Comparison of ENCODE assay signal across 8 cellular contexts in genomic region chr5:115098041-115098702, GRCh38.
DNase-seq lines count a peak whose midpoint lies in the region; ATAC-seq and TF ChIP-seq lines count a peak whose summit lies in the region.

No MANE protein-coding gene starts in this region.

- peak; percentile 5 for DNase-seq in activated T-cell treated with anti-CD3 and anti-CD28 coated beads for 48 hours (ENCODE audit: low read depth)
- no peak for DNase-seq in activated T-cell treated with anti-CD3 and anti-CD28 coated beads for 4 hours
- peak; percentile 82 for DNase-seq in RKO (ENCODE audit: low spot score)
- DNase-seq in MCF 10A (ENCODE audit: unreplicated experiment) = peak; percentile 62
- DNase-seq in left kidney (ENCODE audit: low read depth, low spot score) = peak; percentile 65
- DNase-seq in tibial artery = no peak

- no TSS peak for BruUV-seq in MCF 10A (replicated peaks; lab: Mats Ljungman, UMichigan)

- no peaks in the 10 kb centered on the region for H3K9me3 Mint-ChIP-seq in MCF 10A (ENCODE audit: unreplicated experiment)

- no peak overlapping the region for H3K4me3 Mint-ChIP-seq in MCF 10A (ENCODE audit: unreplicated experiment)

- no peak overlapping the region for H3K4me3 ChIP-seq in tibial artery

- POLR2A ChIA-PET in MCF 10A (lab: Yijun Ruan, JAX) = interaction anchor here (0.7 to 1.2 kb wide), 4 partner anchors 16 to 1486 kb away, joined by 3 to 5 read pairs (median 3); partner anchors contain the start of gene TRIM36

- intact Hi-C loops in MCF 10A (cut with micrococcal nuclease) (loop anchor here (1.0 to 5.0 kb wide), 4 partner anchors 71 to 479 kb away; partner anchors contain the start of genes CCDC112 and TRIM36), tibial artery (cut with DNase I; ENCODE audit: low total_unique reads) (loop anchor here (2.0 kb wide), 1 partner anchor 149 kb away; no protein-coding TSS in a partner anchor)

- ATAC-seq in GM21367 (IDR thresholded peaks at IDR 0.05; ENCODE audit: unreplicated experiment) (peak; percentile 93), HG03571 (IDR thresholded peaks at IDR 0.05; ENCODE audit: unreplicated experiment) (peak; percentile 78)

- no peaks in the 10 kb centered on the region for H3K36me3 ChIP-seq in tibial artery

- H3K36me3 Mint-ChIP-seq in MCF 10A (ENCODE audit: insufficient read depth, unreplicated experiment) = no peaks in the 10 kb centered on the region

- TF ChIP-seq CTCF in MCF 10A (IDR thresholded peaks at IDR 0.05; ENCODE audit: unreplicated experiment) = peak; percentile 66
- peak; percentile 69 to 73 for TF ChIP-seq CTCF in tibial artery (IDR thresholded peaks at IDR 0.05)

- no peaks in the 10 kb centered on the region for H3K27me3 ChIP-seq in tibial artery

- H3K27ac ChIP-seq in tibial artery = no peak overlapping the region

- H3K9me3 ChIP-seq in tibial artery = no peaks in the 10 kb centered on the region

- no peaks in the 10 kb centered on the region for H3K27me3 Mint-ChIP-seq in MCF 10A (ENCODE audit: insufficient read depth, unreplicated experiment)

- no peaks in the 10 kb centered on the region for H3K4me1 Mint-ChIP-seq in MCF 10A (ENCODE audit: insufficient read depth, unreplicated experiment)

- no peak overlapping the region for H3K27ac Mint-ChIP-seq in MCF 10A (ENCODE audit: low read depth, unreplicated experiment)

- no peaks in the 10 kb centered on the region for H3K4me1 ChIP-seq in tibial artery

- CTCF ChIA-PET in MCF 10A (lab: Yijun Ruan, JAX) = interaction anchor here (0.6 to 2.3 kb wide), 27 partner anchors 8 to 1517 kb away, joined by 3 to 50 read pairs (median 3); partner anchors contain the start of genes CCDC112 and TRIM36

Comparison
In these comparisons a context has a peak if more than half of its experiments do, and no peak if none do; other contexts are left out.
1. DNase-seq: peak in activated T-cell treated with anti-CD3 and anti-CD28 coated beads for 48 hours (single experiment), RKO (single experiment), MCF 10A (single experiment) and left kidney (single experiment); none in activated T-cell treated with anti-CD3 and anti-CD28 coated beads for 4 hours (single experiment) and tibial artery (0 of 2).